Comparison of ENCODE assay signal across 15 cellular contexts in genomic region chr6:159039885-159040258, GRCh38. TPM values are rescaled to one million over a fixed set of nuclear protein-coding genes. Genes with fewer than 3 reads are reported as not detected.
DNase-seq lines count a peak whose midpoint lies in the region; ATAC-seq and TF ChIP-seq lines count a peak whose summit lies in the region.
"Had no signal": no experiment of that assay in that cellular context is flagged by ENCODE, and none has a peak within 500 bp of the region (broad histone marks: within the 10 kb centered on the region; RNA-seq: fewer than 3 reads in every experiment).

No MANE protein-coding gene starts in this region.

- peaks cover 91% of the 10 kb centered on the region for H3K36me3 Mint-ChIP-seq in activated CD4-positive, alpha-beta T cell treated with anti-CD3 and anti-CD28 coated beads, Interleukin-2, amount 10 ng/mL, durations not matched to agents 7 days and 5 days (ENCODE audit: low read depth)
- H3K36me3 Mint-ChIP-seq in stimulated activated effector memory CD8-positive, alpha-beta T cell treated with anti-CD3 and anti-CD28 coated beads, Interleukin-12 subunit alpha, Interleukin-12 subunit beta, amount 100 ng/mL, for 72 hours: peaks cover 100% of the 10 kb centered on the region

- peak overlapping the region; percentile 97 for H3K27ac Mint-ChIP-seq in activated CD4-positive, alpha-beta T cell treated with anti-CD3 and anti-CD28 coated beads, Interleukin-2, amount 10 ng/mL, durations not matched to agents 7 days and 5 days
- peak overlapping the region; percentile 98 for H3K27ac Mint-ChIP-seq in stimulated activated effector memory CD8-positive, alpha-beta T cell treated with anti-CD3 and anti-CD28 coated beads, Interleukin-12 subunit alpha, Interleukin-12 subunit beta, amount 100 ng/mL, for 72 hours

- peaks cover 58% of the 10 kb centered on the region for H3K4me1 Mint-ChIP-seq in activated CD4-positive, alpha-beta T cell treated with anti-CD3 and anti-CD28 coated beads, Interleukin-2, amount 10 ng/mL, durations not matched to agents 7 days and 5 days
- H3K4me1 Mint-ChIP-seq in stimulated activated effector memory CD8-positive, alpha-beta T cell treated with anti-CD3 and anti-CD28 coated beads, Interleukin-12 subunit alpha, Interleukin-12 subunit beta, amount 100 ng/mL, for 72 hours: peaks cover 65% of the 10 kb centered on the region

- no peaks in the 10 kb centered on the region for H3K27me3 Mint-ChIP-seq in activated CD4-positive, alpha-beta T cell treated with anti-CD3 and anti-CD28 coated beads, Interleukin-2, amount 10 ng/mL, durations not matched to agents 7 days and 5 days

- H3K4me1 ChIP-seq in OCI-LY7 (ENCODE audit: insufficient read depth, low read length, poor library complexity, severe bottlenecking) (peaks cover 56% of the 10 kb centered on the region), colonic mucosa (no peaks in the 10 kb centered on the region)

- H3K27ac ChIP-seq in OCI-LY7 (ENCODE audit: low read depth, low read length, poor library complexity, severe bottlenecking) (peak overlapping the region; percentile 96), colonic mucosa (peak overlapping the region; percentile 10)
- H3K27ac ChIP-seq: VCaP had no signal

- intact Hi-C loops in OCI-LY7 (cut with micrococcal nuclease; ENCODE audit: unreplicated experiment) (loop anchor here (1.0 to 10.0 kb wide), 3 partner anchors 20 to 425 kb away; no protein-coding TSS in a partner anchor), colonic mucosa (cut with DNase I) (no loop called here)

- H3K4me3 Mint-ChIP-seq in activated CD4-positive, alpha-beta T cell treated with anti-CD3 and anti-CD28 coated beads, Interleukin-2, amount 10 ng/mL, durations not matched to agents 7 days and 5 days: peak overlapping the region; percentile 97
- H3K4me3 Mint-ChIP-seq in stimulated activated effector memory CD8-positive, alpha-beta T cell treated with anti-CD3 and anti-CD28 coated beads, Interleukin-12 subunit alpha, Interleukin-12 subunit beta, amount 100 ng/mL, for 72 hours: peak overlapping the region; percentile 84

- no peaks in the 10 kb centered on the region for H4K20me1 ChIP-seq in OCI-LY7 (ENCODE audit: insufficient read depth, low read length)

- H3K36me3 ChIP-seq in OCI-LY7 (ENCODE audit: insufficient read depth, low read length) (peaks cover 93% of the 10 kb centered on the region), colonic mucosa (no peaks in the 10 kb centered on the region)

- no peak for ATAC-seq in stimulated activated effector memory CD8-positive, alpha-beta T cell treated with anti-CD3 and anti-CD28 coated beads, Interleukin-12 subunit alpha, Interleukin-12 subunit beta, amount 100 ng/mL, for 72 hours
- ATAC-seq in GM18868 (IDR thresholded peaks at IDR 0.05; ENCODE audit: unreplicated experiment): no peak
- ATAC-seq in HG03354 (IDR thresholded peaks at IDR 0.05; ENCODE audit: poor library complexity, severe bottlenecking, unreplicated experiment): no peak

- no peaks in the 10 kb centered on the region for H3K9me2 ChIP-seq in OCI-LY7 (ENCODE audit: insufficient read depth, low read length)

- CTCF ChIA-PET in activated CD4-positive, alpha-beta T cell treated with anti-CD3 and anti-CD28 coated beads, Interleukin-2, amount 10 ng/mL, durations not matched to agents 7 days and 5 days (lab: Charles Lee): interaction anchor here (0.5 to 7.7 kb wide), 5 partner anchors 25 to 459 kb away, joined by 3 to 113 read pairs (median 5); no protein-coding TSS in a partner anchor
- CTCF ChIA-PET in OCI-LY7 (lab: Charles Lee; ENCODE audit: unreplicated experiment): interaction anchor here (0.6 to 2.0 kb wide), 4 partner anchors 16 to 94 kb away, joined by 3 to 12 read pairs (median 8); no protein-coding TSS in a partner anchor

- H3K9me3 ChIP-seq in OCI-LY7 (ENCODE audit: low read length) (no peaks in the 10 kb centered on the region), colonic mucosa (no peaks in the 10 kb centered on the region)

- H2AFZ ChIP-seq in OCI-LY7 (ENCODE audit: low read length): no peak overlapping the region

- POLR2A ChIA-PET in activated CD4-positive, alpha-beta T cell treated with anti-CD3 and anti-CD28 coated beads, Interleukin-2, amount 10 ng/mL, durations not matched to agents 7 days and 5 days (lab: Charles Lee): interaction anchor here (0.7 to 1.2 kb wide), 3 partner anchors 22 to 68 kb away, joined by 3 read pairs; no protein-coding TSS in a partner anchor
- POLR2A ChIA-PET in OCI-LY7 (lab: Charles Lee): interaction anchor here (0.5 to 3.1 kb wide), 21 partner anchors 11 to 721 kb away, joined by 3 to 22 read pairs (median 4); partner anchors contain the start of gene RSPH3

- peak overlapping the region; percentile 58 for H3K4me3 ChIP-seq in OCI-LY7 (ENCODE audit: low read depth, low read length, poor library complexity, severe bottlenecking)
- no peak overlapping the region for H3K4me3 ChIP-seq in colonic mucosa
- H3K4me3 ChIP-seq in foreskin fibroblast (ENCODE audit: low read depth in 1 of 2, low read length in 2 of 2): no peak overlapping the region

- no peaks in the 10 kb centered on the region for H3K9me3 Mint-ChIP-seq in activated CD4-positive, alpha-beta T cell treated with anti-CD3 and anti-CD28 coated beads, Interleukin-2, amount 10 ng/mL, durations not matched to agents 7 days and 5 days
- no peaks in the 10 kb centered on the region for H3K9me3 Mint-ChIP-seq in stimulated activated effector memory CD8-positive, alpha-beta T cell treated with anti-CD3 and anti-CD28 coated beads, Interleukin-12 subunit alpha, Interleukin-12 subunit beta, amount 100 ng/mL, for 72 hours

- no peak overlapping the region for H3K9ac ChIP-seq in colonic mucosa (ENCODE audit: low read depth in 2 of 2, low read length in 2 of 2)

- peak overlapping the region; percentile 95 for H3K4me2 ChIP-seq in OCI-LY7 (ENCODE audit: low read length)

- no peaks in the 10 kb centered on the region for H3K27me3 ChIP-seq in colonic mucosa

- no peak for TF ChIP-seq CTCF in OCI-LY7 (conservative IDR thresholded peaks at IDR 0.05; ENCODE audit: low read length)
- no peak for TF ChIP-seq CTCF in colonic mucosa (IDR thresholded peaks at IDR 0.05)
- TF ChIP-seq CTCF in foreskin fibroblast (IDR thresholded peaks at IDR 0.05; ENCODE audit: low read depth, low read length): no peak

- peaks cover 94% of the 10 kb centered on the region for H3K79me2 ChIP-seq in OCI-LY7 (ENCODE audit: insufficient read depth, low read depth, low read length)

- BruUV-seq in OCI-LY7 (replicated peaks; lab: Mats Ljungman, UMichigan): no TSS peak

- no peak for DNase-seq in activated CD4-positive, alpha-beta T cell treated with anti-CD3 and anti-CD28 coated beads, Interleukin-2, amount 10 ng/mL, durations not matched to agents 7 days and 5 days
- no peak for DNase-seq in activated CD4-positive, alpha-beta T cell treated with anti-CD3 and anti-CD28 coated beads, Interleukin-2, amount 50 U/mL, for 4 hours
- DNase-seq in OCI-LY7 (ENCODE audit: low spot score) (no peak), colonic mucosa (no peak), foreskin fibroblast (no peak)
- no peak for DNase-seq in stimulated activated effector memory CD8-positive, alpha-beta T cell treated with anti-CD3 and anti-CD28 coated beads, Interleukin-12 subunit alpha, Interleukin-12 subunit beta, amount 100 ng/mL, for 72 hours (ENCODE audit: low spot score in 2 of 2)
- DNase-seq: activated effector memory CD4-positive, alpha-beta T cell treated with anti-CD3 and anti-CD28 coated beads, Interleukin-2, amount 50 U/mL, for 16 hours; DMS53; NCI-H1417; NCI-H526; SHP77 had no signal

RNA-seq across cellular contexts. Expression of gene TAGAP, which starts 4.9 kb away (rescaled TPM):
- 10 to 100 TPM; 60.3 to 67.9 TPM for total RNA-seq in activated CD4-positive, alpha-beta T cell treated with anti-CD3 and anti-CD28 coated beads, Interleukin-2, amount 10 ng/mL, durations not matched to agents 7 days and 5 days
- 25.4 and 30.7 TPM in 2 replicates for total RNA-seq in OCI-LY7 (2014; rRNA removed; shearing (Covaris generic))
- total RNA-seq in OCI-LY7 (2022): 22.7 and 23.6 TPM in 2 replicates
- 1 to 10 TPM; 1.1 to 2.3 TPM for total RNA-seq in colonic mucosa
- total RNA-seq: A673 had no signal

RNA-seq across cellular contexts. Expression of gene RSPH3, which starts 39.9 kb away (rescaled TPM):
- 1 to 10 TPM; 2.4 to 2.9 TPM for total RNA-seq in activated CD4-positive, alpha-beta T cell treated with anti-CD3 and anti-CD28 coated beads, Interleukin-2, amount 10 ng/mL, durations not matched to agents 7 days and 5 days
- total RNA-seq in OCI-LY7 (2014; rRNA removed; shearing (Covaris generic)): 2.7 TPM in 2 replicates
- total RNA-seq in OCI-LY7 (2022) (6.5 and 6.6 TPM in 2 replicates), colonic mucosa (10 to 100 TPM; 17.5 to 19.8 TPM)

Comparison
In these comparisons a context has a peak if more than half of its experiments do, and no peak if none do; other contexts are left out.
1. RNA of gene TAGAP, which starts 4.9 kb away (total RNA-seq): 60.3 to 67.9 TPM in activated CD4-positive, alpha-beta T cell treated with anti-CD3 and anti-CD28 coated beads, Interleukin-2, amount 10 ng/mL, durations not matched to agents 7 days and 5 days and 22.7 to 30.7 TPM in OCI-LY7; 1.1 to 2.3 TPM in colonic mucosa; every median in the first group is over 4 times any median in the second.